In the genomic region with DNA sequence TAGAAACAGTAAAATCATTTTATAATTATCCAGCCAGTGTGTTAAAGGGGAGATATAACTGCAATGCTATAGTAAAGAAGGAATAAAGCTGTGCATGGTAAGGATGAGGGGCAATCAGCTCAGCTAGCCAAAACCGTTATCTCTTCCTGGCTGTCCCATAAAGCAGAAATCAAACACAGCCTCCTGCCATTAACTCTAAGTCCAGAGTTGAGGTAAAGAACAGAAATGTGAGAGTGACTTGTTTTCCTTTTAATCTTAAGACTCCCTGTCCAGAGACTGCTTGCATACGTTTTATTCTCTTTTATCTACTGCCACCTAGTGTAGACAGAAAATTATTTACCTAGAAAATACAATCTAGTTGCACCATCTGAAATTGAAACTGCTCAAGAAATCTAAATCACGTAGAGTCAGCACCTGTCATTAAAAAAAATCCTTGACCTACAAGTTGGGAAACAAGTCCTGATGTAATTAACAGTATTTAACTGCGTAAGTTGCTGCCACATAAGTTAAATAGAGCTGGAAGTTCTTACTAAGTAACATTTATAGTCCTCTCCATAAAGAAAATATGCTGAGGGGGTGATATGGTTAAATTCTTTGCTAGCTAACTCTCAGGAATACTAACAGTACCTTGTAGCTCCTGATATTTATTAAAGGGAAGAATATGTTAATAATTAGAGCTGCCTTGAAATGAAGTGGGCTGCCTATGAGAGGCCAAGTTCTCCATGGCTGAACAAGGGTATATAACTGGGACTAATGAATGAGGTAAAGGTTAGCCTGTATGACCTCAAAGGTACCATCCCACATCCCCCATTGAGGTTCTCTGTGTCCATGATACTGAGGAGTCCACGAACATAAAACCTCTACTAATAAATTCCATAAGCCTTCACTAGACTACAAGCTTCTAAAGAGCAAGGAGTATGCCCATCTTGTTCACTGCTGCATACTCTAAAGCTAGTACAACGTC, we compare ENCODE assay signal across 8 cellular contexts.
A peak's percentile ranks its signal among the peaks of the same experiment; 100 is the strongest.
DNase-seq lines count a peak whose midpoint lies in the region; ATAC-seq lines count a peak whose summit lies in the region.

No MANE protein-coding gene starts in this region.

- H3K9me3 Mint-ChIP-seq in activated naive CD4-positive, alpha-beta T cell treated with anti-CD3 and anti-CD28 coated beads, Interleukin-2, amount 50 U/mL, for 72 hours = no peaks in the 10 kb centered on the region

- no peaks in the 10 kb centered on the region for H3K27me3 ChIP-seq in rectal smooth muscle tissue (ENCODE audit: control insufficient read depth, insufficient read depth, low read length)

- intact Hi-C loops in Right ventricle myocardium superior (cut with DNase I) = loop anchor here (2.0 to 10.0 kb wide), 2 partner anchors 411 to 447 kb away; no protein-coding TSS in a partner anchor

- H3K4me1 ChIP-seq in rectal smooth muscle tissue (ENCODE audit: control insufficient read depth, insufficient read depth, low read length) = peaks cover 3% of the 10 kb centered on the region

- DNase-seq in D341Med (ENCODE audit: low spot score) (peak; percentile 56), NCI-H2227 treated with DMSO at 0.1 percent for 48 hours (lab: John Stamatoyannopoulos, UW) (peak; percentile 78), Right ventricle myocardium superior (no peak), 8988T (no peak)
- no peak for DNase-seq in activated naive CD4-positive, alpha-beta T cell treated with anti-CD3 and anti-CD28 coated beads, Interleukin-2, amount 50 U/mL, for 72 hours (ENCODE audit: low spot score in 2 of 2)

- H3K27ac ChIP-seq in rectal smooth muscle tissue (ENCODE audit: low read depth, low read length) = peak overlapping the region; percentile 17

- no peaks in the 10 kb centered on the region for H3K36me3 Mint-ChIP-seq in activated naive CD4-positive, alpha-beta T cell treated with anti-CD3 and anti-CD28 coated beads, Interleukin-2, amount 50 U/mL, for 72 hours

- ATAC-seq in GM19351 (IDR thresholded peaks at IDR 0.05; ENCODE audit: unreplicated experiment) (peak; percentile 94), HG03342 (IDR thresholded peaks at IDR 0.05; ENCODE audit: unreplicated experiment) (peak; percentile 91), Right ventricle myocardium superior (ENCODE audit: poor library complexity) (peak; percentile 94)
- ATAC-seq in activated naive CD4-positive, alpha-beta T cell treated with anti-CD3 and anti-CD28 coated beads, Interleukin-2, amount 50 U/mL, for 72 hours = peak; percentile 89 to 91

- H3K36me3 ChIP-seq in rectal smooth muscle tissue (ENCODE audit: control insufficient read depth, insufficient read depth, low read length) = no peaks in the 10 kb centered on the region

- peak overlapping the region; percentile 16 for H3K4me3 ChIP-seq in rectal smooth muscle tissue (ENCODE audit: low read length)

- peak overlapping the region in 1 of 2 donors; percentile 4 for H3K27ac Mint-ChIP-seq in activated naive CD4-positive, alpha-beta T cell treated with anti-CD3 and anti-CD28 coated beads, Interleukin-2, amount 50 U/mL, for 72 hours

- H3K9ac ChIP-seq in rectal smooth muscle tissue (ENCODE audit: low read length) = no peak overlapping the region

Comparison
In these comparisons a context has a peak if more than half of its experiments do, and no peak if none do; other contexts are left out.
1. DNase-seq: peak in D341Med (single experiment) and NCI-H2227 treated with DMSO at 0.1 percent for 48 hours (single experiment); none in activated naive CD4-positive, alpha-beta T cell treated with anti-CD3 and anti-CD28 coated beads, Interleukin-2, amount 50 U/mL, for 72 hours (0 of 2), Right ventricle myocardium superior (single experiment) and 8988T (single experiment).
2. Peak in every context shown above with its lines, with median percentiles within 50 percentile points of each other: ATAC-seq.